In the genomic region with DNA sequence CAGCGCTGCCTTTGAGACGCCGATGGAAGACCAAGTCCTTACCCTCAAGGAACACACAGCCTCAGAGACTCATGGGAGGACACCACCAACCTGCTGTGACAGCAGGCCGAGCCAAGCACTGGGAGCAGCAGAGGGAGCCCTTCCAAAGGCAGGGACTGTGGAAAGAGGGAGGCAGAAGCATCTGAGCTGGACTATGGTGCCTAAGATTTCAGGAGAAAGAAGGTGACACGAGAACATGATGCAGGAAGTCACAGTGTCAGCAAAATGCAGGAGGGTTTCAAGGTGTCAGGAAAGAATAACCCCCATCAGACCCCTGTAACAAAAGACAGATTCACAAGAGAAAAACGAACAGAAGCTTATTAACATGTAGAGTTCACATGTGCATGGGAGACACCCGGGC, we compare ENCODE assay signal across 11 cellular contexts. TPM values are rescaled to one million over a fixed set of nuclear protein-coding genes. Genes with fewer than 3 reads are reported as not detected.
A peak's percentile ranks its signal among the peaks of the same experiment; 100 is the strongest.
DNase-seq lines count a peak whose midpoint lies in the region; ATAC-seq, FAIRE-seq and TF ChIP-seq lines count a peak whose summit lies in the region.
"Had no signal": no experiment of that assay in that cellular context is flagged by ENCODE, and none has a peak within 500 bp of the region (broad histone marks: within the 10 kb centered on the region; RNA-seq: fewer than 3 reads in every experiment).

No MANE protein-coding gene starts in this region.

- TF ChIP-seq CTCF in D721Med (IDR thresholded peaks at IDR 0.05; ENCODE audit: insufficient read depth, missing control alignments) = peak; percentile 35
- TF ChIP-seq CTCF in K562 (IDR thresholded peaks at IDR 0.05 in 2 of 3, conservative IDR thresholded peaks at IDR 0.05 in 1 of 3; ENCODE audit: insufficient read depth in 2 of 3, low read depth in 1 of 3, low read length in 3 of 3) = peak; percentile 39 to 55 (median 47)
- TF ChIP-seq CTCF in psoas muscle (IDR thresholded peaks at IDR 0.05) = no peak

- H3K14ac ChIP-seq in mesenchymal stem cell (ENCODE audit: low read length in 2 of 2) = no peak overlapping the region

- H3K4ac ChIP-seq in mesenchymal stem cell (ENCODE audit: low read depth in 1 of 2, low read length in 2 of 2) = no peak overlapping the region

- H2BK5ac ChIP-seq in mesenchymal stem cell (ENCODE audit: low read depth, low read length, poor library complexity, severe bottlenecking) = no peak overlapping the region

- no peak overlapping the region for H4K91ac ChIP-seq in mesenchymal stem cell (ENCODE audit: low read length)

- no peak overlapping the region for H2BK12ac ChIP-seq in mesenchymal stem cell (ENCODE audit: low read length in 2 of 2)

- H3K23ac ChIP-seq in mesenchymal stem cell (ENCODE audit: low read length in 2 of 2) = no peak overlapping the region

- intact Hi-C loops in K562 (cut with micrococcal nuclease) (loop anchor here (1.0 kb wide), 1 partner anchor 278 kb away; no protein-coding TSS in a partner anchor), psoas muscle (cut with DNase I) (no loop called here)

- no peaks in the 10 kb centered on the region for H3K36me3 ChIP-seq in K562 (ENCODE audit: control insufficient read depth, insufficient read depth, low read length)
- no peaks in the 10 kb centered on the region for H3K36me3 ChIP-seq in mesenchymal stem cell (ENCODE audit: control insufficient read depth in 1 of 2, insufficient read depth in 2 of 2, low read depth in 1 of 2, low read length in 2 of 2)
- no peaks in the 10 kb centered on the region for H3K36me3 ChIP-seq in psoas muscle (ENCODE audit: insufficient read depth in 1 of 2, low read depth in 1 of 2)

- TF ChIP-seq POLR2A in K562 (conservative IDR thresholded peaks at IDR 0.05) = no peak

- no peak overlapping the region for H3K27ac ChIP-seq in K562 (ENCODE audit: extremely low read depth, low read depth, low read length)
- H3K27ac ChIP-seq in mesenchymal stem cell (ENCODE audit: low read length, poor library complexity, severe bottlenecking) = no peak overlapping the region
- H3K27ac ChIP-seq in psoas muscle = no peak overlapping the region

- peaks cover 10 to 53% of the 10 kb centered on the region in 2 experiments; a peak in 3 of 5 replicates for H3K27me3 ChIP-seq in K562 (ENCODE audit: control insufficient read depth in 2 of 2, insufficient read depth in 2 of 2, low read length in 2 of 2)
- peaks cover 0 to 20% of the 10 kb centered on the region in 2 experiments for H3K27me3 ChIP-seq in mesenchymal stem cell (ENCODE audit: control insufficient read depth in 1 of 2, insufficient read depth in 1 of 2, low read length in 2 of 2)
- no peaks in the 10 kb centered on the region for H3K27me3 ChIP-seq in psoas muscle (ENCODE audit: insufficient read depth in 3 of 3, low read length in 2 of 3)

- H3K79me1 ChIP-seq in mesenchymal stem cell (replicated peaks; ENCODE audit: low read length, poor library complexity, severe bottlenecking) = no peaks in the 10 kb centered on the region

- no peak overlapping the region for H2AK5ac ChIP-seq in mesenchymal stem cell (ENCODE audit: low read length, severe bottlenecking)

- H3K4me3 ChIP-seq in K562 (no peak overlapping the region), mesenchymal stem cell (ENCODE audit: insufficient read depth in 1 of 2, low read depth in 1 of 2, low read length in 2 of 2) (no peak overlapping the region), psoas muscle (no peak overlapping the region)

- H3K9ac ChIP-seq in K562 (ENCODE audit: insufficient read depth in 1 of 2, low read depth in 2 of 2, low read length in 2 of 2) (no peak overlapping the region), mesenchymal stem cell (ENCODE audit: low read length) (no peak overlapping the region)

- H2BK120ac ChIP-seq in mesenchymal stem cell (ENCODE audit: low read depth, low read length) = no peak overlapping the region

- no peak for TF ChIP-seq EP300 in K562 (IDR thresholded peaks at IDR 0.05; ENCODE audit: low read length)

- 3% methylated on average over 7 of the region's 7 CpGs for WGBS in K562 (ENCODE audit: insufficient coverage, low coverage, missing lambda C conversion rate)
- WGBS in mesenchymal stem cell = 81% methylated on average over 7 of the region's 7 CpGs
- WGBS in psoas muscle, 3 donors = 54 to 62% (median 57%) methylated on average over 7 of the region's 7 CpGs

- no peaks in the 10 kb centered on the region for H3K4me1 ChIP-seq in K562 (replicated peaks in 1 of 2; ENCODE audit: control insufficient read depth in 2 of 2, insufficient read depth in 2 of 2, low read length in 2 of 2)
- H3K4me1 ChIP-seq in mesenchymal stem cell (ENCODE audit: control insufficient read depth, insufficient read depth, low read depth, low read length) = peaks cover 13% of the 10 kb centered on the region
- no peaks in the 10 kb centered on the region for H3K4me1 ChIP-seq in psoas muscle

- H3K9me1 ChIP-seq in K562 (ENCODE audit: control insufficient read depth, insufficient read depth, low read length) = no peaks in the 10 kb centered on the region

- BruUV-seq in K562 (replicated peaks; lab: Mats Ljungman, UMichigan) = no TSS peak

- no peak overlapping the region for H4K8ac ChIP-seq in mesenchymal stem cell (ENCODE audit: low read length)

- H3K4me2 ChIP-seq in K562 (ENCODE audit: insufficient read depth, low read length) (no peak overlapping the region), mesenchymal stem cell (ENCODE audit: low read length, poor library complexity, severe bottlenecking) (no peak overlapping the region)

- ATAC-seq in K562 (peak; percentile 87), psoas muscle (no peak), HG02610 (IDR thresholded peaks at IDR 0.05; ENCODE audit: unreplicated experiment) (no peak), GM18520 (IDR thresholded peaks at IDR 0.05; ENCODE audit: unreplicated experiment) (no peak)

- TF ChIP-seq RAD21 in K562 (CRISPR knock-in tag; conservative IDR thresholded peaks at IDR 0.05 in 1 of 2, IDR thresholded peaks at IDR 0.05 in 1 of 2) = peak; percentile 16 to 49; a peak in 2 of 4 replicates

- H2AFZ ChIP-seq in K562 (ENCODE audit: low read depth, low read length) (0 out of 2 replicates have a peak overlapping the region, but pooled peaks have one; percentile 2), mesenchymal stem cell (ENCODE audit: low read depth, low read length) (no peak overlapping the region)

- H4K20me1 ChIP-seq in K562 (replicated peaks; ENCODE audit: control insufficient read depth, insufficient read depth, low read length) = 0 out of 2 replicates have a peak, but pooled peaks cover 2% of the 10 kb centered on the region

- no peak overlapping the region for H3K18ac ChIP-seq in mesenchymal stem cell (ENCODE audit: low read depth in 1 of 2, low read length in 2 of 2)

- POLR2A ChIA-PET in K562 (lab: Yijun Ruan, JAX) = interaction anchor here (0.6 kb wide), 1 partner anchor 838 kb away, joined by 4 read pairs; no protein-coding TSS in a partner anchor

- CTCF ChIA-PET in K562 (lab: Yijun Ruan, JAX; ENCODE audit: low intra/inter-chr PET ratio) = interaction anchor here (0.5 kb wide), 1 partner anchor 278 kb away, joined by 4 read pairs; no protein-coding TSS in a partner anchor

- H3K9me3 ChIP-seq in K562 (replicated peaks; ENCODE audit: control insufficient read depth, insufficient read depth, low read depth, low read length) (no peaks in the 10 kb centered on the region), mesenchymal stem cell (ENCODE audit: control insufficient read depth, low read length) (no peaks in the 10 kb centered on the region), psoas muscle (no peaks in the 10 kb centered on the region)

- H2BK15ac ChIP-seq in mesenchymal stem cell (ENCODE audit: low read depth, poor library complexity, severe bottlenecking) = no peak overlapping the region

- in situ Hi-C loops in KBM-7 (cut with MboI; ENCODE audit: low pct_unique_long_range_greater_than_20kb, low sequenced_read_pairs) = no loop called here
- in situ Hi-C loops in K562 (cut with MboI) = no loop called here

- FAIRE-seq in D721Med (lab: Jason Lieb, UNC) (no peak), K562 (lab: Jason Lieb, UNC) (peak; percentile 48)
- FAIRE-seq: TTC549 had no signal

- DNase-seq in D721Med (ENCODE audit: insufficient read length, low spot score) (no peak), KBM-7 (peak; percentile 9), K562 (ENCODE audit: extremely low read depth in 1 of 4, low spot score in 3 of 4) (peak in 2 of 4 experiments; percentile 19 to 47), mesenchymal stem cell (peak; percentile 11), psoas muscle (no peak), NOMO-1 treated with dmso at 0.1 percent for 144 hours (lab: John Stamatoyannopoulos, UW; ENCODE audit: unreplicated experiment) (no peak)
- DNase-seq: naive B cell, NCI-H226 had no signal

- no peaks in the 10 kb centered on the region for H3K79me2 ChIP-seq in K562 (ENCODE audit: control insufficient read depth, insufficient read depth, low read length)

TF ChIP-seq in K562, 482 proteins besides CTCF, POLR2A, EP300 and RAD21 (continues in another document):
- no peak for TF ChIP-seq PTRF (tag; IDR thresholded peaks at IDR 0.05)
- no peak for TF ChIP-seq GTF2F1 (IDR thresholded peaks at IDR 0.05; ENCODE audit: low read depth, low read length)
- TF ChIP-seq KAT8 (IDR thresholded peaks at IDR 0.05; ENCODE audit: low read depth) = no peak
- no peak for TF ChIP-seq BCOR (IDR thresholded peaks at IDR 0.05)

RNA-seq across cellular contexts. Expression of a gene that starts 24.2 kb away (rescaled TPM):
- total RNA-seq in K562 (2011; cell fraction: chromatin; rRNA removed; ENCODE audit: low replicate concordance) = 27.4 and 46.0 TPM in 2 replicates
- 25.0 and 27.9 TPM in 2 replicates for total RNA-seq in K562 (2011; cell fraction: nucleolus; rRNA removed)
- total RNA-seq in K562 (2011; cell fraction: nucleoplasm; rRNA removed) = 63.9 and 106 TPM in 2 replicates
- total RNA-seq in K562 (2014; rRNA removed) (106 and 118 TPM in 2 replicates), K562 (2014; rRNA removed; fragmentation: Illumina TruSeq; extraction: Trizol) (166 and 174 TPM in 2 replicates), K562 (2015; rRNA removed; fragmentation: Illumina TruSeq; extraction: Trizol) (132 and 142 TPM in 2 replicates), K562 (2021) (107 and 122 TPM in 2 replicates), psoas muscle (10 to 100 TPM; 58.1 to 85.0 (median 62.4) TPM)
- polyA plus RNA-seq in K562 (2011; rRNA removed) (163 TPM in 2 replicates), K562 (2014; fragmentation: Illumina TruSeq; extraction: Trizol) (177 TPM in 2 replicates), K562 (2014; fragmentation: Nextera tagmentation; extraction: Ambion mirVana) (100 to 1,000 TPM; 366 to 481 TPM), K562 (2014; rRNA removed) (143 TPM in 2 replicates), psoas muscle (100 to 1,000 TPM in 1 of 3 donors, 10 to 100 TPM in 2; 75.4 to 176 (median 93.3) TPM)
- polyA plus RNA-seq in K562 (2011; cell fraction: cytosol; rRNA removed) = 72.4 and 141 TPM in 2 replicates
- 32.2 and 59.7 TPM in 2 replicates for polyA plus RNA-seq in K562 (2011; cell fraction: nucleus; rRNA removed)
- polyA plus RNA-seq in K562 (2012) = 135 and 320 TPM in 2 replicates
- polyA minus RNA-seq in K562 (2011; rRNA and poly(A)+ RNA removed) = 72.0 and 91.7 TPM in 2 replicates
- polyA minus RNA-seq in K562 (2011; cell fraction: cytosol; rRNA and poly(A)+ RNA removed) = 28.1 and 34.2 TPM in 2 replicates
- 14.1 and 23.3 TPM in 2 replicates for polyA minus RNA-seq in K562 (2011; cell fraction: nucleus; rRNA and poly(A)+ RNA removed)
- 115 TPM for polyA plus RNA-seq in mesenchymal stem cell (2013, experiment 1 of 2)
- polyA plus RNA-seq in mesenchymal stem cell (2013, experiment 2 of 2) = 115 TPM

Comparison
In these comparisons a context has a peak if more than half of its experiments do, and no peak if none do; other contexts are left out.
1. DNase-seq: peak in KBM-7 (single experiment) and mesenchymal stem cell (single experiment); none in D721Med (single experiment), psoas muscle (0 of 2) and NOMO-1 treated with dmso at 0.1 percent for 144 hours (single experiment).